ENCODE assay signal across 26 cellular contexts in the genomic region with DNA sequence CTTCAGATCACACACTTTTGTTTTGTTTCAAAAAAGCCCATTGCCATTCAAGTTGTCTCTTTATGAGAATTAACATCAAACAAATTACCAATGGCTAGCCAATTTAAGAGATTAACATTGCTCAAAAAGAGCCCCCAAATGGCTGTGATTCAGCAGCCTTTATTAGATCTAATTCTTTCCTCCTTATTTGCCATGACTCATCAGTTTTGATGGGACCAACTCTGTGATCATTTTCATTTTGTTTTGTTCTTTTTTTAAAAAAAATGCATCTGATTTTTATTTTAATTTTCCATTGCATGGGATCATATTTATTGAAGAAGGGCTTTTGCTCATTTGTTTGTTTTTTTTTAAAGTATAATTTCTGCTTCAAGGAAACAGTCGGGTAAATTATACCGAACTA.
A peak's percentile ranks its signal among the peaks of the same experiment; 100 is the strongest.
DNase-seq lines count a peak whose midpoint lies in the region; ATAC-seq, FAIRE-seq and TF ChIP-seq lines count a peak whose summit lies in the region.
"Had no signal": no experiment of that assay in that cellular context is flagged by ENCODE, and none has a peak within 500 bp of the region (broad histone marks: within the 10 kb centered on the region; RNA-seq: fewer than 3 reads in every experiment).

No MANE protein-coding gene starts in this region.

- H3K9me1 ChIP-seq in K562 (ENCODE audit: control insufficient read depth, insufficient read depth, low read length) = no peaks in the 10 kb centered on the region

- no peak for TF ChIP-seq POLR2A in A549 (IDR thresholded peaks at IDR 0.05; ENCODE audit: low read length)
- TF ChIP-seq POLR2A in K562 (conservative IDR thresholded peaks at IDR 0.05) = no peak
- TF ChIP-seq POLR2A in gastrocnemius medialis (IDR thresholded peaks at IDR 0.05) = no peak

- BruUV-seq in K562 (replicated peaks; lab: Mats Ljungman, UMichigan) = no TSS peak

- POLR2A ChIA-PET in A549 (lab: Yijun Ruan, JAX) (no interaction called here), K562 (lab: Yijun Ruan, JAX) (no interaction called here)

- WGBS in A549 (ENCODE audit: missing lambda C conversion rate) = 90% methylated on average over 2 of the region's 2 CpGs
- WGBS in K562 (ENCODE audit: insufficient coverage, low coverage, missing lambda C conversion rate) = 0% methylated on average over 2 of the region's 2 CpGs
- WGBS in pancreas, 2 donors = 83 to 92% methylated on average over 2 of the region's 2 CpGs

- no peaks in the 10 kb centered on the region for H3K79me2 ChIP-seq in K562 (ENCODE audit: control insufficient read depth, insufficient read depth, low read length)

- ATAC-seq in A549 (no peak), K562 (no peak), pancreas (no peak), gastrocnemius medialis (no peak)
- ATAC-seq: CD8-positive, alpha-beta T cell; GM12878 had no signal

- DNase-seq in A549 (ENCODE audit: low read depth in 1 of 2, low spot score in 1 of 2) (no peak), D721Med (ENCODE audit: insufficient read length, low spot score) (no peak), K562 (ENCODE audit: extremely low read depth in 1 of 4, low spot score in 3 of 4) (no peak), pancreas (no peak), hepatic stellate cell (ENCODE audit: low spot score) (no peak), gastrocnemius medialis (no peak), NCI-H748 (lab: John Stamatoyannopoulos, UW; ENCODE audit: unreplicated experiment) (no peak)
- DNase-seq: 8988T; AML-193; Caco-2; Calu3; CD4-positive, alpha-beta T cell; CD8-positive, alpha-beta T cell; DMS 273 treated with DMSO at 0.1 percent for 48 hours; DMS153; DMS53; DMS79; DND-41; EL; GDM1 had no signal

- H3K4me2 ChIP-seq in A549 (no peak overlapping the region), K562 (ENCODE audit: insufficient read depth, low read length) (no peak overlapping the region)
- H3K4me2 ChIP-seq: BLaER1 treated with 17β-estradiol and CSF1 and Interleukin-3, amounts not matched to agents 10 nM and 100 nM had no signal

- H3K9ac ChIP-seq in K562 (ENCODE audit: insufficient read depth in 1 of 2, low read depth in 2 of 2, low read length in 2 of 2) = no peak overlapping the region
- H3K9ac ChIP-seq: BLaER1 treated with 17β-estradiol and CSF1 and Interleukin-3, amounts not matched to agents 10 nM and 100 nM had no signal

- H3K9me3 ChIP-seq in A549 (no peaks in the 10 kb centered on the region), K562 (replicated peaks; ENCODE audit: control insufficient read depth, insufficient read depth, low read depth, low read length) (no peaks in the 10 kb centered on the region), pancreas (no peaks in the 10 kb centered on the region), gastrocnemius medialis (no peaks in the 10 kb centered on the region)
- H3K9me3 ChIP-seq: Caco-2 had no signal

- TF ChIP-seq RAD21 in A549 (conservative IDR thresholded peaks at IDR 0.05 in 1 of 2, IDR thresholded peaks at IDR 0.05 in 1 of 2) (no peak), K562 (CRISPR knock-in tag; conservative IDR thresholded peaks at IDR 0.05 in 1 of 2, IDR thresholded peaks at IDR 0.05 in 1 of 2) (no peak)

- intact Hi-C loops in K562 (cut with micrococcal nuclease) = no loop called here
- intact Hi-C loops in pancreas (cut with DNase I) = no loop called here
- intact Hi-C loops in gastrocnemius medialis (cut with DNase I; ENCODE audit: low total_unique reads) = no loop called here

- 0 out of 3 replicates have a peak, but pooled peaks cover 4% of the 10 kb centered on the region for H3K4me1 ChIP-seq in A549
- H3K4me1 ChIP-seq in K562 (replicated peaks in 1 of 2; ENCODE audit: control insufficient read depth in 2 of 2, insufficient read depth in 2 of 2, low read length in 2 of 2) = no peaks in the 10 kb centered on the region
- H3K4me1 ChIP-seq in pancreas = no peaks in the 10 kb centered on the region
- no peaks in the 10 kb centered on the region for H3K4me1 ChIP-seq in gastrocnemius medialis
- H3K4me1 ChIP-seq: BLaER1 treated with 17β-estradiol and CSF1 and Interleukin-3, amounts not matched to agents 10 nM and 100 nM; Caco-2 had no signal

- TF ChIP-seq CTCF in A549 (IDR thresholded peaks at IDR 0.05) (no peak), D721Med (IDR thresholded peaks at IDR 0.05; ENCODE audit: insufficient read depth, missing control alignments) (no peak), K562 (IDR thresholded peaks at IDR 0.05 in 2 of 3, conservative IDR thresholded peaks at IDR 0.05 in 1 of 3; ENCODE audit: insufficient read depth in 2 of 3, low read depth in 1 of 3, low read length in 3 of 3) (no peak), pancreas (IDR thresholded peaks at IDR 0.05) (no peak), gastrocnemius medialis (IDR thresholded peaks at IDR 0.05 in 4 of 5, conservative IDR thresholded peaks at IDR 0.05 in 1 of 5) (no peak)

- TF ChIP-seq EP300 in A549 (IDR thresholded peaks at IDR 0.05) (no peak), K562 (IDR thresholded peaks at IDR 0.05; ENCODE audit: low read length) (no peak)

- CTCF ChIA-PET in A549 (lab: Yijun Ruan, JAX) (no interaction called here), K562 (lab: Yijun Ruan, JAX; ENCODE audit: low intra/inter-chr PET ratio) (no interaction called here)

- in situ Hi-C loops in K562 (cut with MboI) (no loop called here), gastrocnemius medialis (cut with MboI; ENCODE audit: low sequenced_read_pairs in 4 of 4) (no loop called here)

- no peak for FAIRE-seq in A549 (lab: Jason Lieb, UNC)
- FAIRE-seq in D721Med (lab: Jason Lieb, UNC) = peak; percentile 16
- FAIRE-seq in K562 (lab: Jason Lieb, UNC) = no peak
- FAIRE-seq in pancreas (lab: Jason Lieb, UNC) = peak; percentile 73
- FAIRE-seq: A204.1, GM12878, GM12892, GM18507 had no signal

- H3K36me3 ChIP-seq in K562 (ENCODE audit: control insufficient read depth, insufficient read depth, low read length) (no peaks in the 10 kb centered on the region), pancreas (no peaks in the 10 kb centered on the region), gastrocnemius medialis (no peaks in the 10 kb centered on the region)
- H3K36me3 ChIP-seq: BLaER1 treated with 17β-estradiol and CSF1 and Interleukin-3, amounts not matched to agents 10 nM and 100 nM had no signal

- no peak overlapping the region for H2AFZ ChIP-seq in K562 (ENCODE audit: low read depth, low read length)

- H3K27ac ChIP-seq in A549 (peak overlapping the region; percentile 13 to 44; a peak in 1 of 6 replicates), K562 (ENCODE audit: extremely low read depth, low read depth, low read length) (no peak overlapping the region), pancreas (no peak overlapping the region), gastrocnemius medialis (no peak overlapping the region)
- H3K27ac ChIP-seq: BLaER1 treated with 17β-estradiol and CSF1 and Interleukin-3, amounts not matched to agents 10 nM and 100 nM; C4-2B had no signal

- H3K27me3 ChIP-seq in K562 (ENCODE audit: control insufficient read depth in 2 of 2, insufficient read depth in 2 of 2, low read length in 2 of 2) (no peaks in the 10 kb centered on the region), pancreas (peaks cover 0 to 13% (median 0%) of the 10 kb centered on the region in 4 donors), gastrocnemius medialis (no peaks in the 10 kb centered on the region)

- H3K4me3 ChIP-seq in A549 (no peak overlapping the region), K562 (no peak overlapping the region), pancreas (no peak overlapping the region), gastrocnemius medialis (no peak overlapping the region)
- H3K4me3 ChIP-seq: BLaER1 treated with 17β-estradiol and CSF1 and Interleukin-3, amounts not matched to agents 10 nM and 100 nM; GM12878 had no signal

- H4K20me1 ChIP-seq in K562 (replicated peaks; ENCODE audit: control insufficient read depth, insufficient read depth, low read length) = no peaks in the 10 kb centered on the region
- H4K20me1 ChIP-seq: BLaER1 treated with 17β-estradiol and CSF1 and Interleukin-3, amounts not matched to agents 10 nM and 100 nM had no signal

TF ChIP-seq in A549, 52 proteins besides CTCF, POLR2A, EP300 and RAD21 (continues in another document):
- TF ChIP-seq FOSB (CRISPR knock-in tag; IDR thresholded peaks at IDR 0.05) (no peak), MAFK (IDR thresholded peaks at IDR 0.05; ENCODE audit: partially characterized antibody) (peak; percentile 88), FOSL2 (IDR thresholded peaks at IDR 0.05) (no peak), FOSL2 (CRISPR knock-in tag; IDR thresholded peaks at IDR 0.05) (peak; percentile 47)

TF ChIP-seq in K562, 482 proteins besides CTCF, POLR2A, EP300 and RAD21:
- TF ChIP-seq OTX1 (CRISPR knock-in tag; IDR thresholded peaks at IDR 0.05) (no peak), MAFG (tag; conservative IDR thresholded peaks at IDR 0.05) (peak; percentile 48), MAFF (IDR thresholded peaks at IDR 0.05; ENCODE audit: low read length) (peak; percentile 48; the same call in 1 of the 2 replicates), NKRF (IDR thresholded peaks at IDR 0.05; ENCODE audit: borderline replicate concordance) (no peak), ETS2 (tag; IDR thresholded peaks at IDR 0.05; ENCODE audit: borderline replicate concordance, poor library complexity, severe bottlenecking) (no peak), NFE2L1 (tag; IDR thresholded peaks at IDR 0.05; ENCODE audit: borderline replicate concordance, low read depth) (peak; percentile 19; the same call in 1 of the 2 replicates), MAFK (IDR thresholded peaks at IDR 0.05; ENCODE audit: low read length) (peak; percentile 32; the same call in 1 of the 2 replicates), ZNF316 (IDR thresholded peaks at IDR 0.05) (peak; percentile 26; the same call in 1 of the 2 replicates), POLR3A (IDR thresholded peaks at IDR 0.05; ENCODE audit: borderline replicate concordance, extremely low read depth, insufficient read depth, insufficient read length) (no peak)

Comparison
In these comparisons a context has a peak if more than half of its experiments do, and no peak if none do; other contexts are left out.
1. H3K27ac ChIP-seq: peak in A549 (2 of 2); none in K562 (single experiment), pancreas (0 of 4) and gastrocnemius medialis (0 of 4).
2. Of the 35 proteins assayed by ChIP-seq in both K562 and A549: peak only in K562: none; only in A549: none; in both: MAFK; in neither: 34.